17 cellular contexts compared by ENCODE assay signal in the genomic region with DNA sequence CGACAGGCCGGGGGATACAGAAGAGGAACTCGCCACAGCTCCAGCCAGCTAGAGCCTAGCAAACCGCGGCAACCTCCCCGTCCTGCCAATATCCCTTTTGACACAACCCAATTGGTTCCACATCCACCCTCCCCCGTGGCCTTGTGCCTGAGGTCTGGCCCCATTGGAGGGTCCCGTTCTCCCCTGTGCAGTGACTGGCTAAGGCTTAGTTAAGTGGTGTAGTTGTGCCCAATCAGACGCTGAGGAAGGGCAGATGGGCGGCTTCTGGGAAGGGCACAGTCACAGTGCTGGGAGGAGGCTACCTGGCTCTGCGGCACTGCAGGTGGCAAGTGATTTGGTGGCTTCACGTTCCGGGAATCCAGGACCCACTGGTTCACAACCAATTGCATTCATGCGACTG.
DNase-seq lines count a peak whose midpoint lies in the region; ATAC-seq and TF ChIP-seq lines count a peak whose summit lies in the region.
"Had no signal": no experiment of that assay in that cellular context is flagged by ENCODE, and none has a peak within 500 bp of the region (broad histone marks: within the 10 kb centered on the region; RNA-seq: fewer than 3 reads in every experiment).

No MANE protein-coding gene starts in this region.

- no peaks in the 10 kb centered on the region for H3K4me1 ChIP-seq in CD8-positive, alpha-beta T cell (ENCODE audit: insufficient read depth, low read length)
- H3K4me1 ChIP-seq: BLaER1 had no signal

- POLR2A ChIA-PET in WTC11 (lab: Charles Lee), result no interaction called here
- POLR2A ChIA-PET in CD8-positive, alpha-beta T cell (lab: Charles Lee), result no interaction called here

- peaks cover 3% of the 10 kb centered on the region for H3K36me3 Mint-ChIP-seq in activated T-cell treated with anti-CD3 and anti-CD28 coated beads, Interleukin-2, amount 50 U/mL, for 24 hours (ENCODE audit: low read depth)
- H3K36me3 Mint-ChIP-seq in activated T-cell treated with anti-CD3 and anti-CD28 coated beads, Interleukin-2, amount 50 U/mL, for 4 hours (ENCODE audit: insufficient read depth), result no peaks in the 10 kb centered on the region
- H3K36me3 Mint-ChIP-seq in WTC11 (peaks cover 4% of the 10 kb centered on the region), nephron progenitor cell (ENCODE audit: low read depth) (no peaks in the 10 kb centered on the region)
- peaks cover 3% of the 10 kb centered on the region for H3K36me3 Mint-ChIP-seq in CD8-positive, alpha-beta T cell
- H3K36me3 Mint-ChIP-seq in activated naive CD4-positive, alpha-beta T cell treated with anti-CD3 and anti-CD28 coated beads, Interleukin-2, amount 10 ng/mL, durations not matched to agents 7 days and 5 days, result peaks cover 3% of the 10 kb centered on the region

- H3K9me3 Mint-ChIP-seq in activated T-cell treated with anti-CD3 and anti-CD28 coated beads, Interleukin-2, amount 50 U/mL, for 24 hours, result no peaks in the 10 kb centered on the region
- no peaks in the 10 kb centered on the region for H3K9me3 Mint-ChIP-seq in activated T-cell treated with anti-CD3 and anti-CD28 coated beads, Interleukin-2, amount 50 U/mL, for 4 hours
- H3K9me3 Mint-ChIP-seq in WTC11 (no peaks in the 10 kb centered on the region), nephron progenitor cell (no peaks in the 10 kb centered on the region)
- H3K9me3 Mint-ChIP-seq in CD8-positive, alpha-beta T cell, result no peaks in the 10 kb centered on the region
- H3K9me3 Mint-ChIP-seq in activated naive CD4-positive, alpha-beta T cell treated with anti-CD3 and anti-CD28 coated beads, Interleukin-2, amount 10 ng/mL, durations not matched to agents 7 days and 5 days, result no peaks in the 10 kb centered on the region
- H3K9me3 Mint-ChIP-seq: H9 had no signal

- in situ Hi-C loops in G401 (cut with HindIII; ENCODE audit: low sequenced_read_pairs), result no loop called here

- ATAC-seq in activated T-cell treated with anti-CD3 and anti-CD28 coated beads, Interleukin-2, amount 50 U/mL, for 4 hours, result no peak
- no peak for ATAC-seq in WTC11
- ATAC-seq in CD8-positive, alpha-beta T cell, result no peak
- ATAC-seq in HG03139 (IDR thresholded peaks at IDR 0.05; ENCODE audit: unreplicated experiment), result no peak
- ATAC-seq: GM12878 had no signal

- DNase-seq in activated T-cell treated with anti-CD3 and anti-CD28 coated beads, Interleukin-2, amount 50 U/mL, for 24 hours, result peak; percentile 22
- no peak for DNase-seq in activated T-cell treated with anti-CD3 and anti-CD28 coated beads, Interleukin-2, amount 50 U/mL, for 4 hours
- DNase-seq in G401 (ENCODE audit: low spot score), result peak; percentile 50
- no peak for DNase-seq in WTC11 (ENCODE audit: low spot score)
- no peak for DNase-seq in nephron progenitor cell
- DNase-seq in CD8-positive, alpha-beta T cell, result no peak
- no peak for DNase-seq in activated naive CD4-positive, alpha-beta T cell treated with anti-CD3 and anti-CD28 coated beads, Interleukin-2, amount 10 ng/mL, durations not matched to agents 7 days and 5 days
- DNase-seq: 8988T; AML-193; Calu3; CD4-positive, CD25-positive, alpha-beta regulatory T cell; DMS 273 treated with DMSO at 0.1 percent for 48 hours; GOT3; H9 had no signal

- H3K9me3 ChIP-seq in CD8-positive, alpha-beta T cell (ENCODE audit: low read length), result no peaks in the 10 kb centered on the region
- H3K9me3 ChIP-seq: BLaER1 had no signal

- no peaks in the 10 kb centered on the region for H3K36me3 ChIP-seq in CD8-positive, alpha-beta T cell (ENCODE audit: insufficient read depth, low read length)

- intact Hi-C loops in CD8-positive, alpha-beta T cell (cut with DNase I, micrococcal nuclease), result no loop called here

- no peak overlapping the region for H3K4me3 Mint-ChIP-seq in activated T-cell treated with anti-CD3 and anti-CD28 coated beads, Interleukin-2, amount 50 U/mL, for 24 hours
- H3K4me3 Mint-ChIP-seq in activated T-cell treated with anti-CD3 and anti-CD28 coated beads, Interleukin-2, amount 50 U/mL, for 4 hours, result no peak overlapping the region
- H3K4me3 Mint-ChIP-seq in WTC11, result no peak overlapping the region
- H3K4me3 Mint-ChIP-seq in nephron progenitor cell, result no peak overlapping the region
- H3K4me3 Mint-ChIP-seq in CD8-positive, alpha-beta T cell, result no peak overlapping the region
- no peak overlapping the region for H3K4me3 Mint-ChIP-seq in activated naive CD4-positive, alpha-beta T cell treated with anti-CD3 and anti-CD28 coated beads, Interleukin-2, amount 10 ng/mL, durations not matched to agents 7 days and 5 days
- H3K4me3 Mint-ChIP-seq: CD4-positive, CD25-positive, alpha-beta regulatory T cell; H9 had no signal

- no peaks in the 10 kb centered on the region for H3K4me1 Mint-ChIP-seq in activated T-cell treated with anti-CD3 and anti-CD28 coated beads, Interleukin-2, amount 50 U/mL, for 24 hours (ENCODE audit: low read depth)
- peaks cover 3% of the 10 kb centered on the region for H3K4me1 Mint-ChIP-seq in activated T-cell treated with anti-CD3 and anti-CD28 coated beads, Interleukin-2, amount 50 U/mL, for 4 hours (ENCODE audit: low read depth)
- H3K4me1 Mint-ChIP-seq in WTC11, result peaks cover 26% of the 10 kb centered on the region
- peaks cover 9% of the 10 kb centered on the region for H3K4me1 Mint-ChIP-seq in nephron progenitor cell
- H3K4me1 Mint-ChIP-seq in CD8-positive, alpha-beta T cell (ENCODE audit: low read depth), result peaks cover 15% of the 10 kb centered on the region
- H3K4me1 Mint-ChIP-seq in activated naive CD4-positive, alpha-beta T cell treated with anti-CD3 and anti-CD28 coated beads, Interleukin-2, amount 10 ng/mL, durations not matched to agents 7 days and 5 days, result no peaks in the 10 kb centered on the region
- H3K4me1 Mint-ChIP-seq: CD4-positive, CD25-positive, alpha-beta regulatory T cell had no signal

- no peak overlapping the region for H3K27ac ChIP-seq in CD8-positive, alpha-beta T cell (ENCODE audit: low read depth, low read length)
- H3K27ac ChIP-seq: BLaER1 had no signal

- TF ChIP-seq CTCF in WTC11 (IDR thresholded peaks at IDR 0.05) (no peak), nephron progenitor cell (IDR thresholded peaks at IDR 0.05) (no peak)
- no peak for TF ChIP-seq CTCF in CD8-positive, alpha-beta T cell (IDR thresholded peaks at IDR 0.05)

- no peak overlapping the region for H3K27ac Mint-ChIP-seq in activated T-cell treated with anti-CD3 and anti-CD28 coated beads, Interleukin-2, amount 50 U/mL, for 24 hours
- H3K27ac Mint-ChIP-seq in WTC11 (no peak overlapping the region), nephron progenitor cell (peak overlapping the region; percentile 36)
- no peak overlapping the region for H3K27ac Mint-ChIP-seq in CD8-positive, alpha-beta T cell
- H3K27ac Mint-ChIP-seq in activated naive CD4-positive, alpha-beta T cell treated with anti-CD3 and anti-CD28 coated beads, Interleukin-2, amount 10 ng/mL, durations not matched to agents 7 days and 5 days, result no peak overlapping the region
- H3K27ac Mint-ChIP-seq: H9 had no signal

- H3K4me3 ChIP-seq in CD8-positive, alpha-beta T cell (ENCODE audit: low read depth, low read length), result no peak overlapping the region
- H3K4me3 ChIP-seq: BLaER1, GM12878 had no signal

- no peaks in the 10 kb centered on the region for H3K27me3 ChIP-seq in CD8-positive, alpha-beta T cell (ENCODE audit: insufficient read depth, low read length)
- H3K27me3 ChIP-seq: BLaER1 had no signal

- H3K27me3 Mint-ChIP-seq in activated T-cell treated with anti-CD3 and anti-CD28 coated beads, Interleukin-2, amount 50 U/mL, for 24 hours, result no peaks in the 10 kb centered on the region
- no peaks in the 10 kb centered on the region for H3K27me3 Mint-ChIP-seq in activated T-cell treated with anti-CD3 and anti-CD28 coated beads, Interleukin-2, amount 50 U/mL, for 4 hours (ENCODE audit: low read depth)
- H3K27me3 Mint-ChIP-seq in WTC11 (ENCODE audit: low read depth) (peaks cover 8% of the 10 kb centered on the region), nephron progenitor cell (ENCODE audit: low read depth, poor library complexity) (no peaks in the 10 kb centered on the region)
- H3K27me3 Mint-ChIP-seq in CD8-positive, alpha-beta T cell (ENCODE audit: low read depth), result no peaks in the 10 kb centered on the region
- H3K27me3 Mint-ChIP-seq in activated naive CD4-positive, alpha-beta T cell treated with anti-CD3 and anti-CD28 coated beads, Interleukin-2, amount 10 ng/mL, durations not matched to agents 7 days and 5 days, result peaks cover 4% of the 10 kb centered on the region
- H3K27me3 Mint-ChIP-seq: CD4-positive, CD25-positive, alpha-beta regulatory T cell had no signal

- CTCF ChIA-PET in WTC11 (lab: Charles Lee), result no interaction called here
- CTCF ChIA-PET in CD8-positive, alpha-beta T cell (lab: Charles Lee), result no interaction called here
- CTCF ChIA-PET in activated naive CD4-positive, alpha-beta T cell treated with anti-CD3 and anti-CD28 coated beads, Interleukin-2, amount 10 ng/mL, durations not matched to agents 7 days and 5 days (lab: Charles Lee), result no interaction called here

TF ChIP-seq in WTC11, 78 proteins besides CTCF, POLR2A, EP300 and RAD21:
- TF ChIP-seq FOXK1 (CRISPR knock-in tag; IDR thresholded peaks at IDR 0.05) (no peak), NFYB (CRISPR knock-in tag; conservative IDR thresholded peaks at IDR 0.05; ENCODE audit: low read depth) (peak; percentile 66)

Comparison
In these comparisons a context has a peak if more than half of its experiments do, and no peak if none do; other contexts are left out.
1. DNase-seq: peak in activated T-cell treated with anti-CD3 and anti-CD28 coated beads, Interleukin-2, amount 50 U/mL, for 24 hours (single experiment) and G401 (single experiment); none in activated T-cell treated with anti-CD3 and anti-CD28 coated beads, Interleukin-2, amount 50 U/mL, for 4 hours (single experiment), WTC11 (single experiment), nephron progenitor cell (single experiment), CD8-positive, alpha-beta T cell (0 of 7) and activated naive CD4-positive, alpha-beta T cell treated with anti-CD3 and anti-CD28 coated beads, Interleukin-2, amount 10 ng/mL, durations not matched to agents 7 days and 5 days (single experiment).